8 cellular contexts compared by ENCODE assay signal in the genomic region with DNA sequence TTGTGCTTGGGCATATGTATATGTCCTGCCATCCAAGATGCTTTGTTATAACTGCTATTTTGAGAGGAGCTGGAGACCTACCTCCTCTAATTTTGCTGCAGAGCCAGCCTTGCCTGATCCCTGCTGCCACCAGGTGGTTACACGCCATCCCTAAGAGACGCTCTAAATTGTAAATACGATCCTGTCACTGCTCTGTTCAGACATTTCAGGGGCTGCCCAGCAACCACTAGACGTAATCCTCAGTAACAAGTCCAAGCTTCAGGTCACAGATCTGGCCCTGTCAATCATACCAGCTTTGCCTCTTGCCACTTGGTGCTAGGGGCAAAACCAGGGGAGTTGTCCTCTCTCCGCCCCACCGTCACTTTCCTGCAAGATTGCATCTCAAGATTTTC. TPM values are rescaled to one million over a fixed set of nuclear protein-coding genes. Genes with fewer than 3 reads are reported as not detected.
A peak's percentile ranks its signal among the peaks of the same experiment; 100 is the strongest.
DNase-seq lines count a peak whose midpoint lies in the region; ATAC-seq, FAIRE-seq and TF ChIP-seq lines count a peak whose summit lies in the region.

No MANE protein-coding gene starts in this region.

- TF ChIP-seq POLR2A in ovary (IDR thresholded peaks at IDR 0.05), result no peak
- TF ChIP-seq POLR2A in GM12892 (IDR thresholded peaks at IDR 0.05; ENCODE audit: low read depth, low read length), result no peak

- peaks cover 14% of the 10 kb centered on the region for H3K4me1 ChIP-seq in PC-3 (ENCODE audit: insufficient read depth, low read length)
- H3K4me1 ChIP-seq in ovary (ENCODE audit: insufficient read depth), result no peaks in the 10 kb centered on the region

- H3K4me3 Mint-ChIP-seq in memory B cell, result no peak overlapping the region

- H3K9me3 ChIP-seq in PC-3 (ENCODE audit: low read length), result no peaks in the 10 kb centered on the region
- no peaks in the 10 kb centered on the region for H3K9me3 ChIP-seq in ovary

- CTCF ChIA-PET in PC-3 (lab: Charles Lee), result interaction anchor here (0.6 to 4.5 kb wide), 3 partner anchors 147 to 181 kb away, joined by 5 to 117 read pairs (median 5); partner anchors contain the start of genes POU2F1 and TADA1

- H3K27me3 ChIP-seq in PC-3 (ENCODE audit: low read length) (no peaks in the 10 kb centered on the region), ovary (no peaks in the 10 kb centered on the region)

- peak; percentile 95 for TF ChIP-seq CTCF in LNCaP clone FGC (IDR thresholded peaks at IDR 0.05; ENCODE audit: control insufficient read depth, extremely low read depth, insufficient read depth)
- peak; percentile 83 for TF ChIP-seq CTCF in PC-3 (conservative IDR thresholded peaks at IDR 0.05; ENCODE audit: low read depth, low read length)
- no peak for TF ChIP-seq CTCF in ovary (IDR thresholded peaks at IDR 0.05)

- no peak for FAIRE-seq in GM12892 (lab: Jason Lieb, UNC)

- peaks cover 4% of the 10 kb centered on the region for H3K27me3 Mint-ChIP-seq in memory B cell

- H3F3A ChIP-seq in PC-3 (ENCODE audit: low read length, unreplicated experiment), result no peaks in the 10 kb centered on the region

- H3K9me2 ChIP-seq in PC-3 (replicated peaks; ENCODE audit: low read length), result no peaks in the 10 kb centered on the region

- no peaks in the 10 kb centered on the region for H4K20me1 ChIP-seq in PC-3 (ENCODE audit: low read length)

- no peaks in the 10 kb centered on the region for H3K36me3 Mint-ChIP-seq in memory B cell

- BruUV-seq in PC-3 (replicated peaks; lab: Mats Ljungman, UMichigan), result no TSS peak

- whole genome bisulfite sequencing in ovary, 3 donors, result 37 to 43% (median 37%) methylated on average over 6 of the region's 6 CpGs

- POLR2A ChIA-PET in PC-3 (lab: Charles Lee; ENCODE audit: unreplicated experiment), result no interaction called here

- H3K27ac Mint-ChIP-seq in memory B cell, result no peak overlapping the region

- peak overlapping the region; percentile 30; the same call in 1 of the 2 replicates for H3K4me2 ChIP-seq in PC-3 (ENCODE audit: low read length)

- H2AFZ ChIP-seq in PC-3 (ENCODE audit: low read length), result peak overlapping the region; percentile 73

- H3K4me1 Mint-ChIP-seq in memory B cell, result peaks cover 2% of the 10 kb centered on the region

- H3K36me3 ChIP-seq in PC-3 (ENCODE audit: low read depth, low read length) (no peaks in the 10 kb centered on the region), ovary (no peaks in the 10 kb centered on the region)

- peak; percentile 55 for ATAC-seq in GM21737 (IDR thresholded peaks at IDR 0.05; ENCODE audit: unreplicated experiment)
- ATAC-seq in PC-3, result peak; percentile 78
- ATAC-seq in memory B cell (ENCODE audit: low read depth), result peak; percentile 63

- DNase-seq in GF-D8 (lab: John Stamatoyannopoulos, UW), result peak; percentile 8
- DNase-seq in LNCaP clone FGC (ENCODE audit: low read depth), result peak; percentile 31
- peak; percentile 76 for DNase-seq in PC-3
- peak; percentile 89 for DNase-seq in cerebellar cortex (ENCODE audit: low spot score)
- DNase-seq in memory B cell (ENCODE audit: low spot score in 2 of 2), result no peak
- DNase-seq in ovary, result no peak
- DNase-seq in GM12892 (ENCODE audit: insufficient read length), result no peak

- H3K9me3 Mint-ChIP-seq in memory B cell, result no peaks in the 10 kb centered on the region

- H3K27ac ChIP-seq in PC-3 (ENCODE audit: low read length) (no peak overlapping the region), ovary (no peak overlapping the region)

- H3K4me3 ChIP-seq in LNCaP clone FGC (ENCODE audit: low read depth, low read length) (no peak overlapping the region), PC-3 (ENCODE audit: low read length) (no peak overlapping the region), ovary (no peak overlapping the region)

- no peak for TF ChIP-seq EP300 in ovary (IDR thresholded peaks at IDR 0.05)

- intact Hi-C loops in PC-3 (cut with micrococcal nuclease) (loop anchor here (10.0 kb wide), 2 partner anchors 82 to 1132 kb away; partner anchors contain the start of gene ILDR2), ovary (cut with DNase I) (loop anchor here in 1 of 4 donors (10.0 kb wide), 1 partner anchor 1122 kb away; no protein-coding TSS in a partner anchor)

- H3K9ac ChIP-seq in PC-3 (ENCODE audit: low read length), result no peak overlapping the region

- H3K79me2 ChIP-seq in PC-3 (ENCODE audit: low read length), result no peaks in the 10 kb centered on the region

RNA-seq across cellular contexts. Expression of gene GPA33, which starts 32.9 kb away (rescaled TPM):
- total RNA-seq in PC-3 (2014; rRNA removed), result 0.04 and 0.12 TPM in 2 replicates
- total RNA-seq in ovary, result 1 to 10 TPM in 1 of 7 donors, under 1 TPM in 2, not detected in 4; 0.30 to 1.3 (median 0.56) TPM
- polyA plus RNA-seq in ovary, result under 1 TPM in 1 of 2 donors, not detected in 1; 0.06 TPM
- polyA plus RNA-seq in GM12892 (2012; ENCODE audit: missing spikeins), result not detected

RNA-seq across cellular contexts. Expression of gene STYXL2, which starts 36.6 kb away (rescaled TPM):
- total RNA-seq in PC-3 (2014; rRNA removed), result not detected in 2 replicates
- under 1 TPM in 5 of 7 donors, not detected in 2; 0.11 to 0.22 (median 0.15) TPM for total RNA-seq in ovary
- polyA plus RNA-seq in ovary, result under 1 TPM; 0.08 to 0.30 TPM
- polyA plus RNA-seq in GM12892 (2012; ENCODE audit: missing spikeins), result not detected

Comparison
In these comparisons a context has a peak if more than half of its experiments do, and no peak if none do; other contexts are left out.
1. DNase-seq: peak in GF-D8 (single experiment), LNCaP clone FGC (single experiment), PC-3 (single experiment) and cerebellar cortex (single experiment); none in memory B cell (0 of 2), ovary (0 of 5) and GM12892 (single experiment).
2. CTCF ChIP-seq: peak in LNCaP clone FGC (single experiment) and PC-3 (single experiment); none in ovary (0 of 3).
3. Peak in every context shown above with its lines, with median percentiles within 50 percentile points of each other: ATAC-seq.